In the genomic region with DNA sequence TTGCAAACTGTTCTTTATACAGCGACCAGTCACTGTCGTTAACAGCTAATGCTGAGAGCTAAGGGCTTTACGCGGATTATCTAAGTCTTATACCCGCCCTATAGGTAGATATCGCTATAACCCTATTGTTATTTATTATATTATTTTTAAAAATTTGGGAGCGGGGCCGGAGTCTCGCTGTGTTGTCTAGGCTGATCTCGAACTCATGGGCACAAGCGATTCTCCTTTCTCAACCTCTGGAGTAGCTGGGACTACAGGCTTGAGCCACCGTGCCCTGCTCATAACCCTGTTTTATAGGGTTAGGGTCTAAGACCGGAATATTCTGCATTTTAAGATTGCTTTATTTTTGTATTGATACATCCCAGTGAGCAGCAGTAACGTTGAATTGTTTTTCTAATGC, we compare ENCODE assay signal across 8 cellular contexts. TPM values are rescaled to one million over a fixed set of nuclear protein-coding genes. Genes with fewer than 3 reads are reported as not detected.
DNase-seq lines count a peak whose midpoint lies in the region; ATAC-seq, FAIRE-seq and TF ChIP-seq lines count a peak whose summit lies in the region.

No MANE protein-coding gene starts in this region.

- H3K4me2 ChIP-seq in A549: peak overlapping the region; percentile 91

- ATAC-seq in A549 (no peak), GM19035 (IDR thresholded peaks at IDR 0.05; ENCODE audit: unreplicated experiment) (no peak)

- TF ChIP-seq RAD21 in A549 (conservative IDR thresholded peaks at IDR 0.05 in 1 of 2, IDR thresholded peaks at IDR 0.05 in 1 of 2): no peak

- peak overlapping the region; percentile 87 for H3K9ac ChIP-seq in mucosa of stomach (ENCODE audit: low read length)

- whole genome bisulfite sequencing in A549 (ENCODE audit: missing lambda C conversion rate): 5% methylated on average over 14 of the region's 14 CpGs

- 0 out of 3 replicates have a peak, but pooled peaks cover 5% of the 10 kb centered on the region for H3K9me3 ChIP-seq in A549
- H3K9me3 ChIP-seq in mucosa of stomach (ENCODE audit: control insufficient read depth, low read length): no peaks in the 10 kb centered on the region

- peaks cover 15% of the 10 kb centered on the region for H3K4me1 ChIP-seq in A549
- peaks cover 23% of the 10 kb centered on the region for H3K4me1 ChIP-seq in mucosa of stomach (ENCODE audit: control insufficient read depth, insufficient read depth, low read length)

- TF ChIP-seq CTCF in A549 (IDR thresholded peaks at IDR 0.05) (no peak), HL-60 (IDR thresholded peaks at IDR 0.05; ENCODE audit: insufficient read depth, low read length) (no peak), bronchial epithelial cell (IDR thresholded peaks at IDR 0.05; ENCODE audit: insufficient read depth, low read length, severe bottlenecking) (no peak), GM10248 (IDR thresholded peaks at IDR 0.05; ENCODE audit: control extremely low read depth, extremely low read depth, low read depth, missing control alignments) (no peak)

- TF ChIP-seq POLR2A in A549 (IDR thresholded peaks at IDR 0.05; ENCODE audit: low read length): no peak

- CTCF ChIA-PET in A549 (lab: Yijun Ruan, JAX) (interaction anchor here (0.8 to 0.9 kb wide), 3 partner anchors 14 to 74 kb away, joined by 3 read pairs; no protein-coding TSS in a partner anchor), GM10248 (lab: Yijun Ruan, JAX) (interaction anchor here (0.8 kb wide), 1 partner anchor 15 kb away, joined by 3 read pairs; no protein-coding TSS in a partner anchor)

- no peak for TF ChIP-seq EP300 in A549 (IDR thresholded peaks at IDR 0.05)

- peak overlapping the region; percentile 79 for H3K4me3 ChIP-seq in A549
- peak overlapping the region; percentile 71 for H3K4me3 ChIP-seq in HL-60 (replicated peaks; ENCODE audit: insufficient read depth, low read length)
- peak overlapping the region; percentile 92 for H3K4me3 ChIP-seq in bronchial epithelial cell (ENCODE audit: low read depth, low read length)
- peak overlapping the region; percentile 91 for H3K4me3 ChIP-seq in mucosa of stomach (ENCODE audit: low read length)

- POLR2A ChIA-PET in A549 (lab: Yijun Ruan, JAX): interaction anchor here (0.5 to 1.7 kb wide), 4 partner anchors 49 to 74 kb away, joined by 3 to 8 read pairs (median 5); no protein-coding TSS in a partner anchor
- POLR2A ChIA-PET in GM10248 (lab: Yijun Ruan, JAX): interaction anchor here (1.0 kb wide), 1 partner anchor 20 kb away, joined by 3 read pairs; no protein-coding TSS in a partner anchor

- FAIRE-seq in A549 (lab: Jason Lieb, UNC) (no peak), bronchial epithelial cell (lab: Jason Lieb, UNC) (no peak)

- DNase-seq in A549 (ENCODE audit: low read depth in 1 of 2, low spot score in 1 of 2): no peak
- no peak for DNase-seq in HL-60 (ENCODE audit: low read depth in 1 of 2, low spot score in 1 of 2)
- DNase-seq in bronchial epithelial cell (ENCODE audit: low read depth): no peak
- DNase-seq in LoVo (ENCODE audit: low spot score): no peak
- DNase-seq in inferior parietal cortex (ENCODE audit: extremely low spot score): no peak
- DNase-seq in GM10248 (ENCODE audit: extremely low spot score): no peak

- peak overlapping the region; percentile 93 to 97 for H3K27ac ChIP-seq in A549
- H3K27ac ChIP-seq in HL-60 (replicated peaks): peak overlapping the region; percentile 77

- H3K36me3 ChIP-seq in bronchial epithelial cell (ENCODE audit: control insufficient read depth, insufficient read depth, low read length) (peaks cover 4% of the 10 kb centered on the region), mucosa of stomach (ENCODE audit: control insufficient read depth, insufficient read depth, low read length) (peaks cover 6% of the 10 kb centered on the region)

- H3K27me3 ChIP-seq in HL-60 (ENCODE audit: insufficient read depth, poor library complexity, severe bottlenecking): no peaks in the 10 kb centered on the region
- H3K27me3 ChIP-seq in bronchial epithelial cell (ENCODE audit: control insufficient read depth, insufficient read depth, low read length): no peaks in the 10 kb centered on the region
- H3K27me3 ChIP-seq in mucosa of stomach (ENCODE audit: control insufficient read depth, insufficient read depth, low read length): no peaks in the 10 kb centered on the region

TF ChIP-seq in A549, 52 proteins besides CTCF, POLR2A, EP300 and RAD21:
- TF ChIP-seq FOSB (CRISPR knock-in tag; IDR thresholded peaks at IDR 0.05) (no peak), MAZ (IDR thresholded peaks at IDR 0.05; ENCODE audit: borderline replicate concordance, low read depth, low read length) (no peak)

RNA-seq across cellular contexts. Expression of gene DEF8, which starts 24.7 kb away (rescaled TPM):
- polyA plus RNA-seq in A549 (2011; rRNA removed) (63.6 and 69.4 TPM in 2 replicates), A549 (2017; fragmentation: RNase III; extraction: RNeasy Plus Mini Kit Qiagen cat#74134 plus additional on column Dnase treatment) (83.0 to 88.7 TPM (median 86.5 TPM) in 3 replicates)
- 154 and 175 TPM in 2 replicates for polyA plus RNA-seq in A549 (2012; cell fraction: cytosol; rRNA removed)
- 262 and 280 TPM in 2 replicates for polyA plus RNA-seq in A549 (2012; cell fraction: nucleus; rRNA removed)
- 38.2 and 39.0 TPM in 2 replicates for polyA minus RNA-seq in A549 (2011; rRNA and poly(A)+ RNA removed)
- 62.9 and 80.6 TPM in 2 replicates for total RNA-seq in bronchial epithelial cell

RNA-seq across cellular contexts. Expression of gene DBNDD1, which starts 46.0 kb away (rescaled TPM):
- polyA plus RNA-seq in A549 (2011; rRNA removed) (23.0 and 24.2 TPM in 2 replicates), A549 (2017; fragmentation: RNase III; extraction: RNeasy Plus Mini Kit Qiagen cat#74134 plus additional on column Dnase treatment) (39.9 to 44.7 TPM (median 43.8 TPM) in 3 replicates)
- polyA plus RNA-seq in A549 (2012; cell fraction: cytosol; rRNA removed): 42.2 and 63.0 TPM in 2 replicates
- polyA plus RNA-seq in A549 (2012; cell fraction: nucleus; rRNA removed): 31.6 and 38.3 TPM in 2 replicates
- polyA minus RNA-seq in A549 (2011; rRNA and poly(A)+ RNA removed): 19.8 and 20.2 TPM in 2 replicates
- 1.3 and 5.6 TPM in 2 replicates for total RNA-seq in bronchial epithelial cell

RNA-seq across cellular contexts. Expression of gene TUBB3, which starts 50.1 kb away (rescaled TPM):
- polyA plus RNA-seq in A549 (2011; rRNA removed): 48.8 and 48.9 TPM in 2 replicates
- 289 and 332 TPM in 2 replicates for polyA plus RNA-seq in A549 (2012; cell fraction: cytosol; rRNA removed)
- 483 and 655 TPM in 2 replicates for polyA plus RNA-seq in A549 (2012; cell fraction: nucleus; rRNA removed)
- polyA plus RNA-seq in A549 (2017; fragmentation: RNase III; extraction: RNeasy Plus Mini Kit Qiagen cat#74134 plus additional on column Dnase treatment): 152 to 180 TPM (median 163 TPM) in 3 replicates
- 73.7 and 103 TPM in 2 replicates for polyA minus RNA-seq in A549 (2011; rRNA and poly(A)+ RNA removed)
- 23.7 and 24.5 TPM in 2 replicates for total RNA-seq in bronchial epithelial cell

RNA-seq across cellular contexts. Expression of gene MC1R, which starts 54.6 kb away (rescaled TPM):
- 7.4 and 8.0 TPM in 2 replicates for polyA plus RNA-seq in A549 (2011; rRNA removed)
- polyA plus RNA-seq in A549 (2012; cell fraction: cytosol; rRNA removed): 8.8 and 9.5 TPM in 2 replicates
- 44.8 and 58.2 TPM in 2 replicates for polyA plus RNA-seq in A549 (2012; cell fraction: nucleus; rRNA removed)
- polyA plus RNA-seq in A549 (2017; fragmentation: RNase III; extraction: RNeasy Plus Mini Kit Qiagen cat#74134 plus additional on column Dnase treatment): 6.1 to 9.2 TPM (median 8.0 TPM) in 3 replicates
- polyA minus RNA-seq in A549 (2011; rRNA and poly(A)+ RNA removed): 8.0 and 10.7 TPM in 2 replicates
- 1.6 and 4.1 TPM in 2 replicates for total RNA-seq in bronchial epithelial cell
